Comparison of ENCODE assay signal across 1 cellular context in the genomic region with DNA sequence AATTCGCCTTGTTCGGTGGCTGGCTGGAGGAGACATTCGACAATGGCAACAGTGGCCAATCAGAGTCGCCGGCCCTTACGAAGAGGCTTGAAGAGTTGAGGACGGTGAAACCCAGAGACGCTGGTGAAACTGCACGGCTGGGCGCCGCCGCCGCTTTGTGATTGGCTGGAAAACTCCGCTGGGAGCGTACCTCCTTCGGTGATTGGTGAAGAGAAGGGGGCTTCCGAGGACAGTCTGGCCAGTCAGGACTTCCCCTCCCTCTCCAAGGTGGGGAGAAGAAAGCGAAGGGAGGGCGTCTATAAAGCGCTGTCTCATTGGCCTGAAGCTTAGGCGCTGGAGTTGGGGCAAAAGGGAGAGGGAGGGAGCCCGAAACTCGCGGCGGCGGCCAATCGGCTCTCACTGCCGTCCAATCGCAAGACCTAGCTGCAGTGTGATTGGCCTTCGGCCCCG.
A peak's percentile ranks its signal among the peaks of the same experiment; 100 is the strongest.
TF ChIP-seq lines count a peak whose summit lies in the region.

No MANE protein-coding gene starts in this region.

TF ChIP-seq in HepG2, 621 proteins besides CTCF, POLR2A, EP300 and RAD21 (continued from another document and continues in another):
- TF ChIP-seq CREB1 (IDR thresholded peaks at IDR 0.05) (peak; percentile 62; the same call in 1 of the 2 replicates), CREB1 (CRISPR knock-in tag; IDR thresholded peaks at IDR 0.05) (peak; percentile 83), NFE2L1 (CRISPR knock-in tag; IDR thresholded peaks at IDR 0.05; ENCODE audit: borderline replicate concordance) (no peak), YEATS2 (CRISPR knock-in tag; IDR thresholded peaks at IDR 0.05; ENCODE audit: borderline replicate concordance) (peak; percentile 11; the same call in 1 of the 2 replicates), SRSF1 (optimal IDR thresholded peaks at IDR 0.05; ENCODE audit: low read depth, low read length) (no peak), ZNF549 (CRISPR knock-in tag; IDR thresholded peaks at IDR 0.05) (no peak), ATF2 (CRISPR knock-in tag; IDR thresholded peaks at IDR 0.05) (no peak), ZSCAN25 (CRISPR knock-in tag; IDR thresholded peaks at IDR 0.05) (no peak), HCFC1 (IDR thresholded peaks at IDR 0.05; ENCODE audit: low read depth, low read length) (0 out of 2 replicates have a peak, but pooled peaks have one; percentile 2), ZNF382 (CRISPR knock-in tag; IDR thresholded peaks at IDR 0.05; ENCODE audit: borderline replicate concordance) (no peak), ZFP1 (CRISPR knock-in tag; IDR thresholded peaks at IDR 0.05) (0 out of 2 replicates have a peak, but pooled peaks have one; percentile 3), ZSCAN29 (CRISPR knock-in tag; conservative IDR thresholded peaks at IDR 0.05) (no peak), SP2 (CRISPR knock-in tag; IDR thresholded peaks at IDR 0.05) (peak; percentile 81), NFAT5 (CRISPR knock-in tag; IDR thresholded peaks at IDR 0.05) (no peak), ZNF333 (CRISPR knock-in tag; IDR thresholded peaks at IDR 0.05; ENCODE audit: borderline replicate concordance) (no peak), ZNF101 (CRISPR knock-in tag; IDR thresholded peaks at IDR 0.05; ENCODE audit: borderline replicate concordance, low read depth) (no peak), CAMTA2 (CRISPR knock-in tag; IDR thresholded peaks at IDR 0.05; ENCODE audit: borderline replicate concordance) (no peak), ZNF790 (CRISPR knock-in tag; IDR thresholded peaks at IDR 0.05; ENCODE audit: borderline replicate concordance) (no peak), ASH2L (IDR thresholded peaks at IDR 0.05; ENCODE audit: insufficient read length, low read depth, low read length) (no peak), ZNF10 (CRISPR knock-in tag; IDR thresholded peaks at IDR 0.05; ENCODE audit: borderline replicate concordance, low read depth) (no peak), NFKBIZ (CRISPR knock-in tag; IDR thresholded peaks at IDR 0.05) (no peak), ZBTB8A (CRISPR knock-in tag; IDR thresholded peaks at IDR 0.05; ENCODE audit: borderline replicate concordance, low read depth) (no peak), ZNF775 (CRISPR knock-in tag; IDR thresholded peaks at IDR 0.05; ENCODE audit: borderline replicate concordance) (no peak), ZNF160 (CRISPR knock-in tag; IDR thresholded peaks at IDR 0.05) (no peak), ZNF335 (CRISPR knock-in tag; IDR thresholded peaks at IDR 0.05) (no peak), ZNF17 (CRISPR knock-in tag; IDR thresholded peaks at IDR 0.05) (no peak), ZNF709 (CRISPR knock-in tag; IDR thresholded peaks at IDR 0.05) (no peak), GMEB1 (CRISPR knock-in tag; IDR thresholded peaks at IDR 0.05; ENCODE audit: borderline replicate concordance) (no peak; the same call in 1 of the 2 replicates), KDM3A (CRISPR knock-in tag; IDR thresholded peaks at IDR 0.05; ENCODE audit: low read depth) (no peak), SIX1 (CRISPR knock-in tag; IDR thresholded peaks at IDR 0.05; ENCODE audit: borderline replicate concordance) (no peak), HMG20B (CRISPR knock-in tag; conservative IDR thresholded peaks at IDR 0.05) (no peak), NFATC3 (CRISPR knock-in tag; IDR thresholded peaks at IDR 0.05) (no peak), MED13 (CRISPR knock-in tag; IDR thresholded peaks at IDR 0.05) (no peak)
- TF ChIP-seq, protein P1, sequence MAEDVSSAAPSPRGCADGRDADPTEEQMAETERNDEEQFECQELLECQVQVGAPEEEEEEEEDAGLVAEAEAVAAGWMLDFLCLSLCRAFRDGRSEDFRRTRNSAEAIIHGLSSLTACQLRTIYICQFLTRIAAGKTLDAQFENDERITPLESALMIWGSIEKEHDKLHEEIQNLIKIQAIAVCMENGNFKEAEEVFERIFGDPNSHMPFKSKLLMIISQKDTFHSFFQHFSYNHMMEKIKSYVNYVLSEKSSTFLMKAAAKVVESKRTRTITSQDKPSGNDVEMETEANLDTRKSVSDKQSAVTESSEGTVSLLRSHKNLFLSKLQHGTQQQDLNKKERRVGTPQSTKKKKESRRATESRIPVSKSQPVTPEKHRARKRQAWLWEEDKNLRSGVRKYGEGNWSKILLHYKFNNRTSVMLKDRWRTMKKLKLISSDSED (CRISPR knock-in tag; IDR thresholded peaks at IDR 0.05), result no peak
- TF ChIP-seq, protein P2, sequence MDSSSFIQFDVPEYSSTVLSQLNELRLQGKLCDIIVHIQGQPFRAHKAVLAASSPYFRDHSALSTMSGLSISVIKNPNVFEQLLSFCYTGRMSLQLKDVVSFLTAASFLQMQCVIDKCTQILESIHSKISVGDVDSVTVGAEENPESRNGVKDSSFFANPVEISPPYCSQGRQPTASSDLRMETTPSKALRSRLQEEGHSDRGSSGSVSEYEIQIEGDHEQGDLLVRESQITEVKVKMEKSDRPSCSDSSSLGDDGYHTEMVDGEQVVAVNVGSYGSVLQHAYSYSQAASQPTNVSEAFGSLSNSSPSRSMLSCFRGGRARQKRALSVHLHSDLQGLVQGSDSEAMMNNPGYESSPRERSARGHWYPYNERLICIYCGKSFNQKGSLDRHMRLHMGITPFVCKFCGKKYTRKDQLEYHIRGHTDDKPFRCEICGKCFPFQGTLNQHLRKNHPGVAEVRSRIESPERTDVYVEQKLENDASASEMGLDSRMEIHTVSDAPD (CRISPR knock-in tag; IDR thresholded peaks at IDR 0.05), result no peak
- TF ChIP-seq, protein P3, sequence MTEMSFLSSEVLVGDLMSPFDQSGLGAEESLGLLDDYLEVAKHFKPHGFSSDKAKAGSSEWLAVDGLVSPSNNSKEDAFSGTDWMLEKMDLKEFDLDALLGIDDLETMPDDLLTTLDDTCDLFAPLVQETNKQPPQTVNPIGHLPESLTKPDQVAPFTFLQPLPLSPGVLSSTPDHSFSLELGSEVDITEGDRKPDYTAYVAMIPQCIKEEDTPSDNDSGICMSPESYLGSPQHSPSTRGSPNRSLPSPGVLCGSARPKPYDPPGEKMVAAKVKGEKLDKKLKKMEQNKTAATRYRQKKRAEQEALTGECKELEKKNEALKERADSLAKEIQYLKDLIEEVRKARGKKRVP (CRISPR knock-in tag; IDR thresholded peaks at IDR 0.05), result no peak
- TF ChIP-seq, protein P4, sequence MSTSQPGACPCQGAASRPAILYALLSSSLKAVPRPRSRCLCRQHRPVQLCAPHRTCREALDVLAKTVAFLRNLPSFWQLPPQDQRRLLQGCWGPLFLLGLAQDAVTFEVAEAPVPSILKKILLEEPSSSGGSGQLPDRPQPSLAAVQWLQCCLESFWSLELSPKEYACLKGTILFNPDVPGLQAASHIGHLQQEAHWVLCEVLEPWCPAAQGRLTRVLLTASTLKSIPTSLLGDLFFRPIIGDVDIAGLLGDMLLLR (CRISPR knock-in tag; IDR thresholded peaks at IDR 0.05), result no peak
- TF ChIP-seq, protein P5, sequence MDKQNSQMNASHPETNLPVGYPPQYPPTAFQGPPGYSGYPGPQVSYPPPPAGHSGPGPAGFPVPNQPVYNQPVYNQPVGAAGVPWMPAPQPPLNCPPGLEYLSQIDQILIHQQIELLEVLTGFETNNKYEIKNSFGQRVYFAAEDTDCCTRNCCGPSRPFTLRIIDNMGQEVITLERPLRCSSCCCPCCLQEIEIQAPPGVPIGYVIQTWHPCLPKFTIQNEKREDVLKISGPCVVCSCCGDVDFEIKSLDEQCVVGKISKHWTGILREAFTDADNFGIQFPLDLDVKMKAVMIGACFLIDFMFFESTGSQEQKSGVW (CRISPR knock-in tag; IDR thresholded peaks at IDR 0.05; ENCODE audit: borderline replicate concordance), result no peak
- TF ChIP-seq, protein P6, sequence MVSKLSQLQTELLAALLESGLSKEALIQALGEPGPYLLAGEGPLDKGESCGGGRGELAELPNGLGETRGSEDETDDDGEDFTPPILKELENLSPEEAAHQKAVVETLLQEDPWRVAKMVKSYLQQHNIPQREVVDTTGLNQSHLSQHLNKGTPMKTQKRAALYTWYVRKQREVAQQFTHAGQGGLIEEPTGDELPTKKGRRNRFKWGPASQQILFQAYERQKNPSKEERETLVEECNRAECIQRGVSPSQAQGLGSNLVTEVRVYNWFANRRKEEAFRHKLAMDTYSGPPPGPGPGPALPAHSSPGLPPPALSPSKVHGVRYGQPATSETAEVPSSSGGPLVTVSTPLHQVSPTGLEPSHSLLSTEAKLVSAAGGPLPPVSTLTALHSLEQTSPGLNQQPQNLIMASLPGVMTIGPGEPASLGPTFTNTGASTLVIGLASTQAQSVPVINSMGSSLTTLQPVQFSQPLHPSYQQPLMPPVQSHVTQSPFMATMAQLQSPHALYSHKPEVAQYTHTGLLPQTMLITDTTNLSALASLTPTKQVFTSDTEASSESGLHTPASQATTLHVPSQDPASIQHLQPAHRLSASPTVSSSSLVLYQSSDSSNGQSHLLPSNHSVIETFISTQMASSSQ (IDR thresholded peaks at IDR 0.05; ENCODE audit: low read depth), result no peak
- TF ChIP-seq, protein P6 (CRISPR knock-in tag; IDR thresholded peaks at IDR 0.05; ENCODE audit: borderline replicate concordance), result no peak
- TF ChIP-seq, protein P7, sequence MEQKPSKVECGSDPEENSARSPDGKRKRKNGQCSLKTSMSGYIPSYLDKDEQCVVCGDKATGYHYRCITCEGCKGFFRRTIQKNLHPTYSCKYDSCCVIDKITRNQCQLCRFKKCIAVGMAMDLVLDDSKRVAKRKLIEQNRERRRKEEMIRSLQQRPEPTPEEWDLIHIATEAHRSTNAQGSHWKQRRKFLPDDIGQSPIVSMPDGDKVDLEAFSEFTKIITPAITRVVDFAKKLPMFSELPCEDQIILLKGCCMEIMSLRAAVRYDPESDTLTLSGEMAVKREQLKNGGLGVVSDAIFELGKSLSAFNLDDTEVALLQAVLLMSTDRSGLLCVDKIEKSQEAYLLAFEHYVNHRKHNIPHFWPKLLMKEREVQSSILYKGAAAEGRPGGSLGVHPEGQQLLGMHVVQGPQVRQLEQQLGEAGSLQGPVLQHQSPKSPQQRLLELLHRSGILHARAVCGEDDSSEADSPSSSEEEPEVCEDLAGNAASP (CRISPR knock-in tag; IDR thresholded peaks at IDR 0.05; ENCODE audit: borderline replicate concordance), result 0 out of 2 replicates have a peak, but pooled peaks have one; percentile 12
